Comparison of ENCODE assay signal across 2 cellular contexts in genomic region chr1:75630998-75631397, GRCh38.
A peak's percentile ranks its signal among the peaks of the same experiment; 100 is the strongest.
TF ChIP-seq lines count a peak whose summit lies in the region.

No MANE protein-coding gene starts in this region.

TF ChIP-seq in H1, 55 proteins besides CTCF, POLR2A, EP300 and RAD21:
- TF ChIP-seq CBX5 (IDR thresholded peaks at IDR 0.05; ENCODE audit: low read depth, low read length) (no peak), CREB1 (IDR thresholded peaks at IDR 0.05) (no peak), TAF1 (IDR thresholded peaks at IDR 0.05; ENCODE audit: low read depth, low read length) (no peak), CHD2 (IDR thresholded peaks at IDR 0.05; ENCODE audit: low read length) (no peak), SP1 (IDR thresholded peaks at IDR 0.05; ENCODE audit: low read depth, low read length) (no peak), SIX5 (IDR thresholded peaks at IDR 0.05; ENCODE audit: low read depth, low read length) (no peak), BACH1 (IDR thresholded peaks at IDR 0.05; ENCODE audit: low read length) (no peak), RNF2 (IDR thresholded peaks at IDR 0.05; ENCODE audit: borderline replicate concordance, low read depth, low read length, missing control alignments, poor library complexity, severe bottlenecking) (no peak), ASH2L (IDR thresholded peaks at IDR 0.05; ENCODE audit: low read length) (no peak), TCF12 (IDR thresholded peaks at IDR 0.05; ENCODE audit: low read depth, low read length) (no peak), CBX8 (IDR thresholded peaks at IDR 0.05; ENCODE audit: borderline replicate concordance, low read depth, low read length) (no peak), KDM5A (IDR thresholded peaks at IDR 0.05; ENCODE audit: low read length) (no peak), ATF3 (IDR thresholded peaks at IDR 0.05; ENCODE audit: insufficient read depth, low read depth, low read length) (no peak), JUND (IDR thresholded peaks at IDR 0.05; ENCODE audit: low read length) (no peak), GABPA (IDR thresholded peaks at IDR 0.05; ENCODE audit: borderline replicate concordance, insufficient read depth, low read length) (no peak), TEAD4 (IDR thresholded peaks at IDR 0.05; ENCODE audit: low read depth, low read length) (no peak), BRCA1 (IDR thresholded peaks at IDR 0.05; ENCODE audit: low read depth, low read length) (no peak), FOSL1 (IDR thresholded peaks at IDR 0.05; ENCODE audit: insufficient read depth, low read depth, low read length) (no peak)
- TF ChIP-seq, protein P1, sequence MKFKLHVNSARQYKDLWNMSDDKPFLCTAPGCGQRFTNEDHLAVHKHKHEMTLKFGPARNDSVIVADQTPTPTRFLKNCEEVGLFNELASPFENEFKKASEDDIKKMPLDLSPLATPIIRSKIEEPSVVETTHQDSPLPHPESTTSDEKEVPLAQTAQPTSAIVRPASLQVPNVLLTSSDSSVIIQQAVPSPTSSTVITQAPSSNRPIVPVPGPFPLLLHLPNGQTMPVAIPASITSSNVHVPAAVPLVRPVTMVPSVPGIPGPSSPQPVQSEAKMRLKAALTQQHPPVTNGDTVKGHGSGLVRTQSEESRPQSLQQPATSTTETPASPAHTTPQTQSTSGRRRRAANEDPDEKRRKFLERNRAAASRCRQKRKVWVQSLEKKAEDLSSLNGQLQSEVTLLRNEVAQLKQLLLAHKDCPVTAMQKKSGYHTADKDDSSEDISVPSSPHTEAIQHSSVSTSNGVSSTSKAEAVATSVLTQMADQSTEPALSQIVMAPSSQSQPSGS (IDR thresholded peaks at IDR 0.05; ENCODE audit: low read length), result no peak
- TF ChIP-seq, protein P2, sequence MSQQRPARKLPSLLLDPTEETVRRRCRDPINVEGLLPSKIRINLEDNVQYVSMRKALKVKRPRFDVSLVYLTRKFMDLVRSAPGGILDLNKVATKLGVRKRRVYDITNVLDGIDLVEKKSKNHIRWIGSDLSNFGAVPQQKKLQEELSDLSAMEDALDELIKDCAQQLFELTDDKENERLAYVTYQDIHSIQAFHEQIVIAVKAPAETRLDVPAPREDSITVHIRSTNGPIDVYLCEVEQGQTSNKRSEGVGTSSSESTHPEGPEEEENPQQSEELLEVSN (IDR thresholded peaks at IDR 0.05), result no peak

TF ChIP-seq in HepG2, 621 proteins besides CTCF, POLR2A, EP300 and RAD21:
- no peak for TF ChIP-seq STAT6 (CRISPR knock-in tag; IDR thresholded peaks at IDR 0.05; ENCODE audit: borderline replicate concordance)
- TF ChIP-seq TRIM24 (CRISPR knock-in tag; IDR thresholded peaks at IDR 0.05), result no peak
- no peak for TF ChIP-seq FOXJ3 (CRISPR knock-in tag; IDR thresholded peaks at IDR 0.05; ENCODE audit: borderline replicate concordance)
- TF ChIP-seq ZBTB21 (CRISPR knock-in tag; IDR thresholded peaks at IDR 0.05), result no peak
- TF ChIP-seq HNF4A (CRISPR knock-in tag; IDR thresholded peaks at IDR 0.05), result 0 out of 2 replicates have a peak, but pooled peaks have one; percentile 26
- TF ChIP-seq MZF1 (CRISPR knock-in tag; IDR thresholded peaks at IDR 0.05; ENCODE audit: borderline replicate concordance), result no peak
- TF ChIP-seq, protein P3, sequence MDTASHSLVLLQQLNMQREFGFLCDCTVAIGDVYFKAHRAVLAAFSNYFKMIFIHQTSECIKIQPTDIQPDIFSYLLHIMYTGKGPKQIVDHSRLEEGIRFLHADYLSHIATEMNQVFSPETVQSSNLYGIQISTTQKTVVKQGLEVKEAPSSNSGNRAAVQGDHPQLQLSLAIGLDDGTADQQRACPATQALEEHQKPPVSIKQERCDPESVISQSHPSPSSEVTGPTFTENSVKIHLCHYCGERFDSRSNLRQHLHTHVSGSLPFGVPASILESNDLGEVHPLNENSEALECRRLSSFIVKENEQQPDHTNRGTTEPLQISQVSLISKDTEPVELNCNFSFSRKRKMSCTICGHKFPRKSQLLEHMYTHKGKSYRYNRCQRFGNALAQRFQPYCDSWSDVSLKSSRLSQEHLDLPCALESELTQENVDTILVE (CRISPR knock-in tag; IDR thresholded peaks at IDR 0.05), result no peak
- no peak for TF ChIP-seq ZNF333 (CRISPR knock-in tag; IDR thresholded peaks at IDR 0.05; ENCODE audit: borderline replicate concordance)
- TF ChIP-seq GFI1 (CRISPR knock-in tag; IDR thresholded peaks at IDR 0.05; ENCODE audit: borderline replicate concordance), result peak; percentile 62; the same call in 1 of the 2 replicates
- TF ChIP-seq, protein P4, sequence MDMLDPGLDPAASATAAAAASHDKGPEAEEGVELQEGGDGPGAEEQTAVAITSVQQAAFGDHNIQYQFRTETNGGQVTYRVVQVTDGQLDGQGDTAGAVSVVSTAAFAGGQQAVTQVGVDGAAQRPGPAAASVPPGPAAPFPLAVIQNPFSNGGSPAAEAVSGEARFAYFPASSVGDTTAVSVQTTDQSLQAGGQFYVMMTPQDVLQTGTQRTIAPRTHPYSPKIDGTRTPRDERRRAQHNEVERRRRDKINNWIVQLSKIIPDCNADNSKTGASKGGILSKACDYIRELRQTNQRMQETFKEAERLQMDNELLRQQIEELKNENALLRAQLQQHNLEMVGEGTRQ (IDR thresholded peaks at IDR 0.05; ENCODE audit: low read depth, low read length), result no peak
- TF ChIP-seq, protein P4 (CRISPR knock-in tag; IDR thresholded peaks at IDR 0.05; ENCODE audit: borderline replicate concordance), result no peak
- TF ChIP-seq, protein P5, sequence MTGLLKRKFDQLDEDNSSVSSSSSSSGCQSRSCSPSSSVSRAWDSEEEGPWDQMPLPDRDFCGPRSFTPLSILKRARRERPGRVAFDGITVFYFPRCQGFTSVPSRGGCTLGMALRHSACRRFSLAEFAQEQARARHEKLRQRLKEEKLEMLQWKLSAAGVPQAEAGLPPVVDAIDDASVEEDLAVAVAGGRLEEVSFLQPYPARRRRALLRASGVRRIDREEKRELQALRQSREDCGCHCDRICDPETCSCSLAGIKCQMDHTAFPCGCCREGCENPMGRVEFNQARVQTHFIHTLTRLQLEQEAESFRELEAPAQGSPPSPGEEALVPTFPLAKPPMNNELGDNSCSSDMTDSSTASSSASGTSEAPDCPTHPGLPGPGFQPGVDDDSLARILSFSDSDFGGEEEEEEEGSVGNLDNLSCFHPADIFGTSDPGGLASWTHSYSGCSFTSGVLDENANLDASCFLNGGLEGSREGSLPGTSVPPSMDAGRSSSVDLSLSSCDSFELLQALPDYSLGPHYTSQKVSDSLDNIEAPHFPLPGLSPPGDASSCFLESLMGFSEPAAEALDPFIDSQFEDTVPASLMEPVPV (CRISPR knock-in tag; IDR thresholded peaks at IDR 0.05), result no peak
- no peak for TF ChIP-seq PCBP1 (IDR thresholded peaks at IDR 0.05; ENCODE audit: borderline replicate concordance, low read depth, low read length)
- no peak for TF ChIP-seq MEIS1 (CRISPR knock-in tag; IDR thresholded peaks at IDR 0.05; ENCODE audit: borderline replicate concordance)
- 0 out of 2 replicates have a peak, but pooled peaks have one; percentile 14 for TF ChIP-seq ZNF629 (CRISPR knock-in tag; conservative IDR thresholded peaks at IDR 0.05)
